Comparison of ENCODE assay signal across 17 cellular contexts in the genomic region with DNA sequence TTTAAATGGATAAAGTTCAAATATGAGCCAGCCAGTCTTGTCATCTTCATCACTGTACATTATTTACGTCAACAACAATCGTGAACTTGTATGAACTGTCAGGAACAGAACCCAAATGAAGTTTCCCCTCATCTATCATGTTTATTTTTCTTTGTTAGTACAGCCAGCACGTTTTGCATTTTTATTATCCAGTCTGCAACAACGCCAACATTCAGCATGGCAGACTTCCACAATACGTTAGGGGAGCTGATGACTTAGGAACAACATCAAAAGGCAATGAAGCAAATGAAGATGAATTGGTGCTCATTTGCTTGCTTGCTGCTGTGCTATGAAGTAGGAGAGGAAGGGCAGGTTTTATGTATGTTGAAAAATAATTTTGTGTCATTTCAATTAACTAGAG.
"Had no signal": no experiment of that assay in that cellular context is flagged by ENCODE, and none has a peak within 500 bp of the region (broad histone marks: within the 10 kb centered on the region; RNA-seq: fewer than 3 reads in every experiment).

No MANE protein-coding gene starts in this region.

- ATAC-seq: left lung; natural killer cell treated with Interleukin-12 subunit alpha and Interleukin-12 subunit beta and Interleukin-15 and Interleukin-18, amount 100 ng/mL, for 72 hours had no signal

- H3K4me3 ChIP-seq: heart right ventricle, left lung, thoracic aorta had no signal

- H3K36me3 ChIP-seq: heart right ventricle, left lung, thoracic aorta had no signal

- DNase-seq: activated CD4-positive, alpha-beta memory T cell treated with anti-CD3 and anti-CD28 coated beads for 36 hours; activated CD4-positive, alpha-beta T cell treated with anti-CD3 and anti-CD28 coated beads for 48 hours; activated CD4-positive, CD25-positive, alpha-beta regulatory T cell; activated naive CD4-positive, alpha-beta T cell treated with anti-CD3 and anti-CD28 coated beads for 36 hours; activated naive CD8-positive, alpha-beta T cell treated with anti-CD3 and anti-CD28 coated beads, Interleukin-2, amount 10 ng/mL, durations not matched to agents 7 days and 5 days; activated T-cell treated with anti-CD3 and anti-CD28 coated beads, Interleukin-2, amount 50 U/mL, for 48 hours; amniotic stem cell; cortex of kidney; effector CD4-positive, alpha-beta T cell; heart right ventricle; left lung; mammary epithelial cell; stimulated activated CD4-positive, alpha-beta T cell treated with anti-CD3 and anti-CD28 coated beads, Interleukin-4, amount 100 ng/mL, for 24 hours; stimulated activated naive CD4-positive, alpha-beta T cell treated with Interleukin-2 at 50 U/mL for 16 hours had no signal

- H3K9me3 ChIP-seq: heart right ventricle, left lung, thoracic aorta had no signal

- H3K79me2 ChIP-seq: parathyroid adenoma had no signal

- H3K4me1 ChIP-seq: left lung, parathyroid adenoma had no signal

- H3K27ac ChIP-seq: heart right ventricle, left lung, parathyroid adenoma, thoracic aorta had no signal
